In the genomic region with DNA sequence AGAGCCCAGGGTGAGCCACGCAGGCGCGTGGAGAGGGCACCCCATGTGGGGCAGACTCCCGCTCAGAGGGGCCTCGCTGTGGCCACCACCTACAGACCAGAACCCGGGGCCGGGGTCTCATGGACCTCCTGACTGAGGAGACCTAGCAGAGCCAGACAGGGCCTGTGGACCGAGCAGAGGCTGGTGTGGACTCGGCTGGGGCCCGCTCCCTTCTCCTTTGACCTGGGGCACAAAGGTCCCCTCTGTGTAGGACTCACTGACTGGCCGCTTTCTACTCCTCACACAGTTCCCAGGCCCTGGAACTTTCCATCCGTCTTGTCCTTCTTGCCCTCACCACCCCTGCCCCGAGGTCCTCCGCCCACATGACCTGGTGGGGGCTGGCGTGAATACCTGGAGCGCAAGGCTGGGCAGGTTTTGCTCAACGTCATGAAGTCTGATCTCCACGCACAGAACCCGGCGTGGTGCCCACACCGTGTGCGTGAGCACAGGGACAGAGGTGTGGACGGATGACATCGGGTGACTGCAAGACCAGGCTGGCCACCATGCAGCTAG, we compare ENCODE assay signal across 16 cellular contexts.
"Had no signal": no experiment of that assay in that cellular context is flagged by ENCODE, and none has a peak within 500 bp of the region (broad histone marks: within the 10 kb centered on the region; RNA-seq: fewer than 3 reads in every experiment).

No MANE protein-coding gene starts in this region.

- H3K4me3 Mint-ChIP-seq: activated naive CD8-positive, alpha-beta T cell treated with anti-CD3 and anti-CD28 coated beads, Interleukin-2, amount 10 ng/mL, durations not matched to agents 7 days and 5 days; stimulated activated naive CD8-positive, alpha-beta T cell treated with anti-CD3 and anti-CD28 coated beads, Interleukin-15, Interleukin-2, amounts not matched to agents 100 ng/mL and 50 ng/mL, for 24 hours; type B pancreatic cell had no signal

- H3K27me3 Mint-ChIP-seq: activated naive CD8-positive, alpha-beta T cell treated with anti-CD3 and anti-CD28 coated beads, Interleukin-2, amount 10 ng/mL, durations not matched to agents 7 days and 5 days had no signal

- H3K36me3 Mint-ChIP-seq: activated naive CD8-positive, alpha-beta T cell treated with anti-CD3 and anti-CD28 coated beads, Interleukin-2, amount 10 ng/mL, durations not matched to agents 7 days and 5 days; type B pancreatic cell had no signal

- DNase-seq: activated CD4-positive, alpha-beta T cell treated with anti-CD3 and anti-CD28 coated beads, Interleukin-2, amount 50 U/mL, for 1 hour; activated CD8-positive, alpha-beta memory T cell treated with anti-CD3 and anti-CD28 coated beads for 24 hours; activated naive CD4-positive, alpha-beta T cell; activated naive CD8-positive, alpha-beta T cell treated with anti-CD3 and anti-CD28 coated beads, Interleukin-2, amount 10 ng/mL, durations not matched to agents 7 days and 5 days; dermis blood vessel endothelial cell; gastrocnemius medialis; islet precursor cell; mesendoderm; stimulated activated CD4-positive, alpha-beta T cell treated with anti-CD3 and anti-CD28 coated beads, Interleukin-4, amount 100 ng/mL, for 4 hours had no signal

- H3K36me3 ChIP-seq: breast epithelium, gastrocnemius medialis, left lung, pancreas, suprapubic skin had no signal

- H3K27ac Mint-ChIP-seq: activated naive CD8-positive, alpha-beta T cell treated with anti-CD3 and anti-CD28 coated beads, Interleukin-2, amount 10 ng/mL, durations not matched to agents 7 days and 5 days; stimulated activated naive CD8-positive, alpha-beta T cell treated with anti-CD3 and anti-CD28 coated beads, Interleukin-15, Interleukin-2, amounts not matched to agents 100 ng/mL and 50 ng/mL, for 24 hours; type B pancreatic cell had no signal

- ATAC-seq: activated CD4-positive, CD25-positive, alpha-beta regulatory T cell treated with anti-CD3 and anti-CD28 coated beads, Interleukin-2, amount 50 U/mL, for 24 hours; gastrocnemius medialis; left lung; pancreas had no signal

- H3K9me3 ChIP-seq: breast epithelium, gastrocnemius medialis, left lung, pancreas, suprapubic skin had no signal

- FAIRE-seq: pancreas had no signal

- H3K4me3 ChIP-seq: breast epithelium, gastrocnemius medialis, left lung, pancreas, suprapubic skin had no signal

- H3K4me1 ChIP-seq: breast epithelium, gastrocnemius medialis, left lung, pancreas had no signal

- H3K27ac ChIP-seq: breast epithelium, gastrocnemius medialis, left lung, pancreas, suprapubic skin had no signal
